ENCODE assay signal across 1 cellular context in the genomic region with DNA sequence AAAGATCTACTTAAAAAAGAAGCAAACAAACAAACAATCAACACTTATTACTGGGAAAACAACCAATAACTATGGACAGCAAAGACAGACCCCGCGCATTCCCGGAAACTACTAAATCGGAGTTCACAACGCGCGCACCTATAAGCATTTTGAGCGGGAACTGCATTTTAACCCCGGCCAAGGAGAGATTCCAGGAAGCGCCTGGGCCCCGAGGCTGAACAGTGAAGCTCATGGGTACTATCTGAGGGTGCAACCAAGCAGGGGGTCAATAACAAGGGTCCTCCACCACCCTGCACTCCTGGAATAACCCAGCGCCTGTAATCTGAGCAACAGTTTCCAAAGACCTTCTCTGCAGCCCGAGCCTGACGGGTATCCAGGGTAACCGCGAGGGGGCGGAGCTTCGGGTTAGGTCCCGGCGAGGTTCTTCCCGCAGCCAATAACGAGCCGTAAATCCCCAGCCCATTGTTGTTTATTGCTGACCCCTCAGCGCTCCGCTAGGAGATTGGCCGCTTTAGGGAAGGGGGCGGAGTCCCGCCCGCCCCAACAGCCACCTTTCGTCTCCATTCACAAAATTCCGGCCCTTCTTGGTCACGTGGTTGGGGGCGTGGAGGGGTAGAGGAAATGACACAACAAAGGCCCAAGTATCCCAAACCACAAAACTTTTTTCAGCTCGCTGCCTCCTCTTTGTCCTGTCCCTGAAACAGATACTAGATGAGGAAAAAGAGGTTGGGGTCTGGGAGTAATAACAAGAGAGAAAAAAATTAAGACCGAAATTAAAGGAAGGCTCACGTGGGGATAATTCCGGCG.
TF ChIP-seq lines count a peak whose summit lies in the region.

No MANE protein-coding gene starts in this region.

TF ChIP-seq in HEK293, 187 proteins besides CTCF, POLR2A, EP300 and RAD21 (continued from another document and continues in another):
- TF ChIP-seq, protein P1, sequence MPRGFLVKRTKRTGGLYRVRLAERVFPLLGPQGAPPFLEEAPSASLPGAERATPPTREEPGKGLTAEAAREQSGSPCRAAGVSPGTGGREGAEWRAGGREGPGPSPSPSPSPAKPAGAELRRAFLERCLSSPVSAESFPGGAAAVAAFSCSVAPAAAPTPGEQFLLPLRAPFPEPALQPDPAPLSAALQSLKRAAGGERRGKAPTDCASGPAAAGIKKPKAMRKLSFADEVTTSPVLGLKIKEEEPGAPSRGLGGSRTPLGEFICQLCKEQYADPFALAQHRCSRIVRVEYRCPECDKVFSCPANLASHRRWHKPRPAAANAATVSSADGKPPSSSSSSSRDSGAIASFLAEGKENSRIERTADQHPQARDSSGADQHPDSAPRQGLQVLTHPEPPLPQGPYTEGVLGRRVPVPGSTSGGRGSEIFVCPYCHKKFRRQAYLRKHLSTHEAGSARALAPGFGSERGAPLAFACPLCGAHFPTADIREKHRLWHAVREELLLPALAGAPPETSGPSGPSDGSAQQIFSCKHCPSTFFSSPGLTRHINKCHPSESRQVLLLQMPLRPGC (tag by site-specific recombination; IDR thresholded peaks at IDR 0.05): 0 out of 2 replicates have a peak, but pooled peaks have one; percentile 42
- TF ChIP-seq OVOL3 (tag by site-specific recombination; IDR thresholded peaks at IDR 0.05) (no peak), HOXA7 (CRISPR knock-in tag; IDR thresholded peaks at IDR 0.05; ENCODE audit: borderline replicate concordance) (no peak), ZNF561 (tag by site-specific recombination; IDR thresholded peaks at IDR 0.05; ENCODE audit: borderline replicate concordance) (no peak; the same call in 1 of the 2 replicates), ZNF830 (tag by site-specific recombination; IDR thresholded peaks at IDR 0.05; ENCODE audit: low read depth) (no peak), ZNF155 (tag by site-specific recombination; IDR thresholded peaks at IDR 0.05) (no peak), ZNF791 (tag by site-specific recombination; IDR thresholded peaks at IDR 0.05) (no peak), YY1 (tag by site-specific recombination; IDR thresholded peaks at IDR 0.05) (no peak), GLIS2 (tag by site-specific recombination; IDR thresholded peaks at IDR 0.05) (peak; percentile 63), SCRT2 (tag by site-specific recombination; IDR thresholded peaks at IDR 0.05) (peak; percentile 88), ZFHX2 (tag by site-specific recombination; conservative IDR thresholded peaks at IDR 0.05) (no peak), ZNF16 (tag by site-specific recombination; IDR thresholded peaks at IDR 0.05; ENCODE audit: low read depth) (no peak), KLF1 (tag by site-specific recombination; IDR thresholded peaks at IDR 0.05) (no peak), ZNF501 (tag by site-specific recombination; IDR thresholded peaks at IDR 0.05) (no peak), ZNF777 (tag by site-specific recombination; IDR thresholded peaks at IDR 0.05; ENCODE audit: borderline replicate concordance) (no peak), ZNF600 (tag by site-specific recombination; IDR thresholded peaks at IDR 0.05) (peak; percentile 35; the same call in 1 of the 2 replicates), SP3 (tag by site-specific recombination; IDR thresholded peaks at IDR 0.05) (peak; percentile 71), ZNF549 (tag by site-specific recombination; IDR thresholded peaks at IDR 0.05) (no peak), ZNF175 (tag by site-specific recombination; IDR thresholded peaks at IDR 0.05) (no peak), ZNF23 (tag by site-specific recombination; IDR thresholded peaks at IDR 0.05; ENCODE audit: borderline replicate concordance) (no peak), ZNF138 (tag by site-specific recombination; IDR thresholded peaks at IDR 0.05; ENCODE audit: borderline replicate concordance) (no peak)
- TF ChIP-seq, protein P2, sequence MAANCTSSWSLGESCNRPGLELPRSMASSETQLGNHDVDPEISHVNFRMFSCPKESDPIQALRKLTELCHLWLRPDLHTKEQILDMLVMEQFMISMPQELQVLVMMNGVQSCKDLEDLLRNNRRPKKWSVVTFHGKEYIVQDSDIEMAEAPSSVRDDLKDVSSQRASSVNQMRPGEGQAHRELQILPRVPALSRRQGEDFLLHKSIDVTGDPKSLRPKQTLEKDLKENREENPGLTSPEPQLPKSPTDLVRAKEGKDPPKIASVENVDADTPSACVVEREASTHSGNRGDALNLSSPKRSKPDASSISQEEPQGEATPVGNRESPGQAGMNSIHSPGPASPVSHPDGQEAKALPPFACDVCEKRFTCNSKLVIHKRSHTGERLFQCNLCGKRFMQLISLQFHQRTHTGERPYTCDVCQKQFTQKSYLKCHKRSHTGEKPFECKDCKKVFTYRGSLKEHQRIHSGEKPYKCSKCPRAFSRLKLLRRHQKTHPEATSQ (tag by site-specific recombination; IDR thresholded peaks at IDR 0.05): no peak
- TF ChIP-seq, protein P3, sequence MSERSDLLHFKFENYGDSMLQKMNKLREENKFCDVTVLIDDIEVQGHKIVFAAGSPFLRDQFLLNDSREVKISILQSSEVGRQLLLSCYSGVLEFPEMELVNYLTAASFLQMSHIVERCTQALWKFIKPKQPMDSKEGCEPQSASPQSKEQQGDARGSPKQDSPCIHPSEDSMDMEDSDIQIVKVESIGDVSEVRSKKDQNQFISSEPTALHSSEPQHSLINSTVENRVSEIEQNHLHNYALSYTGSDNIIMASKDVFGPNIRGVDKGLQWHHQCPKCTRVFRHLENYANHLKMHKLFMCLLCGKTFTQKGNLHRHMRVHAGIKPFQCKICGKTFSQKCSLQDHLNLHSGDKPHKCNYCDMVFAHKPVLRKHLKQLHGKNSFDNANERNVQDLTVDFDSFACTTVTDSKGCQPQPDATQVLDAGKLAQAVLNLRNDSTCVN (tag by site-specific recombination; optimal IDR thresholded peaks at IDR 0.05): peak; percentile 65
- TF ChIP-seq, protein P4, sequence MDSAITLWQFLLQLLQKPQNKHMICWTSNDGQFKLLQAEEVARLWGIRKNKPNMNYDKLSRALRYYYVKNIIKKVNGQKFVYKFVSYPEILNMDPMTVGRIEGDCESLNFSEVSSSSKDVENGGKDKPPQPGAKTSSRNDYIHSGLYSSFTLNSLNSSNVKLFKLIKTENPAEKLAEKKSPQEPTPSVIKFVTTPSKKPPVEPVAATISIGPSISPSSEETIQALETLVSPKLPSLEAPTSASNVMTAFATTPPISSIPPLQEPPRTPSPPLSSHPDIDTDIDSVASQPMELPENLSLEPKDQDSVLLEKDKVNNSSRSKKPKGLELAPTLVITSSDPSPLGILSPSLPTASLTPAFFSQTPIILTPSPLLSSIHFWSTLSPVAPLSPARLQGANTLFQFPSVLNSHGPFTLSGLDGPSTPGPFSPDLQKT (IDR thresholded peaks at IDR 0.05; ENCODE audit: borderline replicate concordance, low read depth, low read length): no peak
- TF ChIP-seq, protein P5, sequence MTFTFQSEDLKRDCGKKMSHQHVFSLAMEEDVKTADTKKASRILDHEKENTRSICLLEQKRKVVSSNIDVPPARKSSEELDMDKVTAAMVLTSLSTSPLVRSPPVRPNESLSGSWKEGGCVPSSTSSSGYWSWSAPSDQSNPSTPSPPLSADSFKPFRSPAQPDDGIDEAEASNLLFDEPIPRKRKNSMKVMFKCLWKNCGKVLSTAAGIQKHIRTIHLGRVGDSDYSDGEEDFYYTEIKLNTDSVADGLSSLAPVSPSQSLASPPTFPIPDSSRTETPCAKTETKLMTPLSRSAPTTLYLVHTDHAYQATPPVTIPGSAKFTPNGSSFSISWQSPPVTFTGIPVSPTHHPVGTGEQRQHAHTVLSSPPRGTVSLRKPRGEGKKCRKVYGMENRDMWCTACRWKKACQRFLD (tag by site-specific recombination; IDR thresholded peaks at IDR 0.05): no peak
- TF ChIP-seq, protein P6, sequence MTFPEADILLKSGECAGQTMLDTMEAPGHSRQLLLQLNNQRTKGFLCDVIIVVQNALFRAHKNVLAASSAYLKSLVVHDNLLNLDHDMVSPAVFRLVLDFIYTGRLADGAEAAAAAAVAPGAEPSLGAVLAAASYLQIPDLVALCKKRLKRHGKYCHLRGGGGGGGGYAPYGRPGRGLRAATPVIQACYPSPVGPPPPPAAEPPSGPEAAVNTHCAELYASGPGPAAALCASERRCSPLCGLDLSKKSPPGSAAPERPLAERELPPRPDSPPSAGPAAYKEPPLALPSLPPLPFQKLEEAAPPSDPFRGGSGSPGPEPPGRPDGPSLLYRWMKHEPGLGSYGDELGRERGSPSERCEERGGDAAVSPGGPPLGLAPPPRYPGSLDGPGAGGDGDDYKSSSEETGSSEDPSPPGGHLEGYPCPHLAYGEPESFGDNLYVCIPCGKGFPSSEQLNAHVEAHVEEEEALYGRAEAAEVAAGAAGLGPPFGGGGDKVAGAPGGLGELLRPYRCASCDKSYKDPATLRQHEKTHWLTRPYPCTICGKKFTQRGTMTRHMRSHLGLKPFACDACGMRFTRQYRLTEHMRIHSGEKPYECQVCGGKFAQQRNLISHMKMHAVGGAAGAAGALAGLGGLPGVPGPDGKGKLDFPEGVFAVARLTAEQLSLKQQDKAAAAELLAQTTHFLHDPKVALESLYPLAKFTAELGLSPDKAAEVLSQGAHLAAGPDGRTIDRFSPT (tag by site-specific recombination; IDR thresholded peaks at IDR 0.05): no peak
- TF ChIP-seq, protein P7, sequence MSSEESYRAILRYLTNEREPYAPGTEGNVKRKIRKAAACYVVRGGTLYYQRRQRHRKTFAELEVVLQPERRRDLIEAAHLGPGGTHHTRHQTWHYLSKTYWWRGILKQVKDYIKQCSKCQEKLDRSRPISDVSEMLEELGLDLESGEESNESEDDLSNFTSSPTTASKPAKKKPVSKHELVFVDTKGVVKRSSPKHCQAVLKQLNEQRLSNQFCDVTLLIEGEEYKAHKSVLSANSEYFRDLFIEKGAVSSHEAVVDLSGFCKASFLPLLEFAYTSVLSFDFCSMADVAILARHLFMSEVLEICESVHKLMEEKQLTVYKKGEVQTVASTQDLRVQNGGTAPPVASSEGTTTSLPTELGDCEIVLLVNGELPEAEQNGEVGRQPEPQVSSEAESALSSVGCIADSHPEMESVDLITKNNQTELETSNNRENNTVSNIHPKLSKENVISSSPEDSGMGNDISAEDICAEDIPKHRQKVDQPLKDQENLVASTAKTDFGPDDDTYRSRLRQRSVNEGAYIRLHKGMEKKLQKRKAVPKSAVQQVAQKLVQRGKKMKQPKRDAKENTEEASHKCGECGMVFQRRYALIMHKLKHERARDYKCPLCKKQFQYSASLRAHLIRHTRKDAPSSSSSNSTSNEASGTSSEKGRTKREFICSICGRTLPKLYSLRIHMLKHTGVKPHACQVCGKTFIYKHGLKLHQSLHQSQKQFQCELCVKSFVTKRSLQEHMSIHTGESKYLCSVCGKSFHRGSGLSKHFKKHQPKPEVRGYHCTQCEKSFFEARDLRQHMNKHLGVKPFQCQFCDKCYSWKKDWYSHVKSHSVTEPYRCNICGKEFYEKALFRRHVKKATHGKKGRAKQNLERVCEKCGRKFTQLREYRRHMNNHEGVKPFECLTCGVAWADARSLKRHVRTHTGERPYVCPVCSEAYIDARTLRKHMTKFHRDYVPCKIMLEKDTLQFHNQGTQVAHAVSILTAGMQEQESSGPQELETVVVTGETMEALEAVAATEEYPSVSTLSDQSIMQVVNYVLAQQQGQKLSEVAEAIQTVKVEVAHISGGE (tag by site-specific recombination; conservative IDR thresholded peaks at IDR 0.05; ENCODE audit: low read depth): peak; percentile 48; the same call in 1 of the 2 replicates
- TF ChIP-seq, protein P8, sequence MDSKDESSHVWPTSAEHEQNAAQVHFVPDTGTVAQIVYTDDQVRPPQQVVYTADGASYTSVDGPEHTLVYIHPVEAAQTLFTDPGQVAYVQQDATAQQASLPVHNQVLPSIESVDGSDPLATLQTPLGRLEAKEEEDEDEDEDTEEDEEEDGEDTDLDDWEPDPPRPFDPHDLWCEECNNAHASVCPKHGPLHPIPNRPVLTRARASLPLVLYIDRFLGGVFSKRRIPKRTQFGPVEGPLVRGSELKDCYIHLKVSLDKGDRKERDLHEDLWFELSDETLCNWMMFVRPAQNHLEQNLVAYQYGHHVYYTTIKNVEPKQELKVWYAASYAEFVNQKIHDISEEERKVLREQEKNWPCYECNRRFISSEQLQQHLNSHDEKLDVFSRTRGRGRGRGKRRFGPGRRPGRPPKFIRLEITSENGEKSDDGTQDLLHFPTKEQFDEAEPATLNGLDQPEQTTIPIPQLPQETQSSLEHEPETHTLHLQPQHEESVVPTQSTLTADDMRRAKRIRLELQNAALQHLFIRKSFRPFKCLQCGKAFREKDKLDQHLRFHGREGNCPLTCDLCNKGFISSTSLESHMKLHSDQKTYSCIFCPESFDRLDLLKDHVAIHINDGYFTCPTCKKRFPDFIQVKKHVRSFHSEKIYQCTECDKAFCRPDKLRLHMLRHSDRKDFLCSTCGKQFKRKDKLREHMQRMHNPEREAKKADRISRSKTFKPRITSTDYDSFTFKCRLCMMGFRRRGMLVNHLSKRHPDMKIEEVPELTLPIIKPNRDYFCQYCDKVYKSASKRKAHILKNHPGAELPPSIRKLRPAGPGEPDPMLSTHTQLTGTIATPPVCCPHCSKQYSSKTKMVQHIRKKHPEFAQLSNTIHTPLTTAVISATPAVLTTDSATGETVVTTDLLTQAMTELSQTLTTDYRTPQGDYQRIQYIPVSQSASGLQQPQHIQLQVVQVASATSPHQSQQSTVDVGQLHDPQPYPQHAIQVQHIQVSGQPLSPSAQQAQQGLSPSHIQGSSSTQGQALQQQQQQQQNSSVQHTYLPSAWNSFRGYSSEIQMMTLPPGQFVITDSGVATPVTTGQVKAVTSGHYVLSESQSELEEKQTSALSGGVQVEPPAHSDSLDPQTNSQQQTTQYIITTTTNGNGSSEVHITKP (tag by site-specific recombination; IDR thresholded peaks at IDR 0.05): peak; percentile 55
- TF ChIP-seq, protein P9, sequence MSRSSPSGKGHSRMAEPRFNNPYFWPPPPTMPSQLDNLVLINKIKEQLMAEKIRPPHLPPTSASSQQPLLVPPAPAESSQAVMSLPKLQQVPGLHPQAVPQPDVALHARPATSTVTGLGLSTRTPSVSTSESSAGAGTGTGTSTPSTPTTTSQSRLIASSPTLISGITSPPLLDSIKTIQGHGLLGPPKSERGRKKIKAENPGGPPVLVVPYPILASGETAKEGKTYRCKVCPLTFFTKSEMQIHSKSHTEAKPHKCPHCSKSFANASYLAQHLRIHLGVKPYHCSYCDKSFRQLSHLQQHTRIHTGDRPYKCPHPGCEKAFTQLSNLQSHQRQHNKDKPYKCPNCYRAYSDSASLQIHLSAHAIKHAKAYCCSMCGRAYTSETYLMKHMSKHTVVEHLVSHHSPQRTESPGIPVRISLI (tag by site-specific recombination; IDR thresholded peaks at IDR 0.05): no peak
- TF ChIP-seq, protein P10, sequence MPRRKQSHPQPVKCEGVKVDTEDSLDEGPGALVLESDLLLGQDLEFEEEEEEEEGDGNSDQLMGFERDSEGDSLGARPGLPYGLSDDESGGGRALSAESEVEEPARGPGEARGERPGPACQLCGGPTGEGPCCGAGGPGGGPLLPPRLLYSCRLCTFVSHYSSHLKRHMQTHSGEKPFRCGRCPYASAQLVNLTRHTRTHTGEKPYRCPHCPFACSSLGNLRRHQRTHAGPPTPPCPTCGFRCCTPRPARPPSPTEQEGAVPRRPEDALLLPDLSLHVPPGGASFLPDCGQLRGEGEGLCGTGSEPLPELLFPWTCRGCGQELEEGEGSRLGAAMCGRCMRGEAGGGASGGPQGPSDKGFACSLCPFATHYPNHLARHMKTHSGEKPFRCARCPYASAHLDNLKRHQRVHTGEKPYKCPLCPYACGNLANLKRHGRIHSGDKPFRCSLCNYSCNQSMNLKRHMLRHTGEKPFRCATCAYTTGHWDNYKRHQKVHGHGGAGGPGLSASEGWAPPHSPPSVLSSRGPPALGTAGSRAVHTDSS (tag by site-specific recombination; IDR thresholded peaks at IDR 0.05): no peak
